ENCODE assay signal across 12 cellular contexts in the genomic region with DNA sequence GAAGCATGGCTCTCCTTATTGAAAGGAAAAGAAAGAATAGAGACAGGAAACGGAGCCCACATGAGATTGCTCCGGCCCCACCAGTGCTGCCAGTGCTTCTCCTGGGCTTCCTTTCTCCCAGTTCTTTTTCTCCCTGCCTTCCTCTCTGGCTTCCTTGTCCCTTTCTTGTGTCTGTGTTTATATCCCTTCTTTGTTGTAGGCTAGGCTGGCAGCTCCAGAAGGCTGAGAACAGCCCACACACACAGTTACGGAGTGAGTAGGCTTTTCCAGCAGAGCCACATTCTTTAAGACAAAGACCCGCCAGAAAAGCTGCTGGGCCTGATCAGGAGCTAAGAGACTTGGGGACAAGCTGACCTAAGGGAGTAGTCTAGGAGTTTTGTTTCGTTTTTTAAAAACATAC. TPM values are rescaled to one million over a fixed set of nuclear protein-coding genes. Genes with fewer than 3 reads are reported as not detected.
DNase-seq lines count a peak whose midpoint lies in the region; ATAC-seq and TF ChIP-seq lines count a peak whose summit lies in the region.
"Had no signal": no experiment of that assay in that cellular context is flagged by ENCODE, and none has a peak within 500 bp of the region (broad histone marks: within the 10 kb centered on the region; RNA-seq: fewer than 3 reads in every experiment).

No MANE protein-coding gene starts in this region.

- CTCF ChIA-PET in mammary epithelial cell (lab: Charles Lee; ENCODE audit: low non-redundant PET) = no interaction called here

- DNase-seq in Ammon's horn (ENCODE audit: low spot score) (peak; percentile 76), mammary epithelial cell (no peak), hypothalamus (lab: John Stamatoyannopoulos, UW) (peak in 26 of 51 donors; percentile 15 to 69 (median 52)), posterior cingulate gyrus (peak in 7 of 10 donors; percentile 33 to 89 (median 51)), GDM1 (lab: John Stamatoyannopoulos, UW) (no peak)
- DNase-seq in stimulated activated naive B cell treated with anti-CD40 and anti-IgM and Interleukin-4, amounts not matched to agents 10 μg/mL and 1 μg/mL and 100 μg/mL, for 72 hours = no peak
- DNase-seq in effector memory CD8-positive, alpha-beta T cell = no peak
- DNase-seq: activated naive CD4-positive, alpha-beta T cell; MM.1S had no signal

- H3K27ac Mint-ChIP-seq in stimulated activated naive B cell treated with anti-CD40 and anti-IgM and Interleukin-4, amounts not matched to agents 10 μg/mL and 1 μg/mL and 100 μg/mL, for 72 hours = no peak overlapping the region
- H3K27ac Mint-ChIP-seq in effector memory CD8-positive, alpha-beta T cell = peak overlapping the region in 1 of 2 donors; percentile 28

- ATAC-seq in stimulated activated naive B cell treated with anti-CD40 and anti-IgM and Interleukin-4, amounts not matched to agents 10 μg/mL and 1 μg/mL and 100 μg/mL, for 72 hours (replicated peaks) = no peak
- no peak for ATAC-seq in effector memory CD8-positive, alpha-beta T cell (replicated peaks)
- no peak for ATAC-seq in GM18867 (IDR thresholded peaks at IDR 0.05; ENCODE audit: unreplicated experiment)

- peaks cover 10% of the 10 kb centered on the region for H3K36me3 ChIP-seq in mammary epithelial cell (ENCODE audit: insufficient read depth, low read length)

- dilution Hi-C loops in mammary epithelial cell (cut with HindIII; ENCODE audit: low sequenced_read_pairs) = no loop called here

- no peak overlapping the region for H3K4me2 ChIP-seq in mammary epithelial cell (ENCODE audit: insufficient read depth, low read depth, low read length)

- H3K36me3 Mint-ChIP-seq in stimulated activated naive B cell treated with anti-CD40 and anti-IgM and Interleukin-4, amounts not matched to agents 10 μg/mL and 1 μg/mL and 100 μg/mL, for 72 hours = peaks cover 40 to 52% of the 10 kb centered on the region in 2 donors
- peaks cover 34% of the 10 kb centered on the region for H3K36me3 Mint-ChIP-seq in effector memory CD8-positive, alpha-beta T cell (ENCODE audit: insufficient read depth)

- WGBS in mammary epithelial cell (ENCODE audit: low coverage, missing lambda C conversion rate) = 36% methylated on average over 5 of the region's 5 CpGs

- H3K4me1 Mint-ChIP-seq in stimulated activated naive B cell treated with anti-CD40 and anti-IgM and Interleukin-4, amounts not matched to agents 10 μg/mL and 1 μg/mL and 100 μg/mL, for 72 hours = peaks cover 0 to 12% of the 10 kb centered on the region in 2 donors
- no peaks in the 10 kb centered on the region for H3K4me1 Mint-ChIP-seq in effector memory CD8-positive, alpha-beta T cell (ENCODE audit: low read depth in 2 of 2)

- H3K27me3 ChIP-seq in mammary epithelial cell (ENCODE audit: insufficient read depth, low read length) = no peaks in the 10 kb centered on the region

- no peak overlapping the region for H2AFZ ChIP-seq in mammary epithelial cell (ENCODE audit: low read depth, low read length)

- TF ChIP-seq CTCF in mammary epithelial cell (conservative IDR thresholded peaks at IDR 0.05 in 1 of 2, IDR thresholded peaks at IDR 0.05 in 1 of 2; ENCODE audit: extremely low read depth in 1 of 2, insufficient read depth in 1 of 2, low read depth in 1 of 2, low read length in 2 of 2) = no peak

- no TSS peak for BruUV-seq in mammary epithelial cell (replicated peaks; lab: Mats Ljungman, UMichigan)

- H3K9ac ChIP-seq in mammary epithelial cell (ENCODE audit: insufficient read depth, low read length) = no peak overlapping the region

- H3K79me2 ChIP-seq in mammary epithelial cell (ENCODE audit: insufficient read depth, low read length) = no peaks in the 10 kb centered on the region

- peaks cover 6% of the 10 kb centered on the region for H3K4me1 ChIP-seq in mammary epithelial cell (ENCODE audit: insufficient read depth, low read length)

- intact Hi-C loops in mammary epithelial cell (cut with micrococcal nuclease) (no loop called here), posterior cingulate gyrus (cut with DNase I) (no loop called here)

- H4K20me1 ChIP-seq in mammary epithelial cell (ENCODE audit: insufficient read depth, low read length) = no peaks in the 10 kb centered on the region

- H3K9me3 Mint-ChIP-seq in stimulated activated naive B cell treated with anti-CD40 and anti-IgM and Interleukin-4, amounts not matched to agents 10 μg/mL and 1 μg/mL and 100 μg/mL, for 72 hours = no peaks in the 10 kb centered on the region
- H3K9me3 Mint-ChIP-seq in effector memory CD8-positive, alpha-beta T cell = no peaks in the 10 kb centered on the region

- no peak overlapping the region for H3K4me3 Mint-ChIP-seq in stimulated activated naive B cell treated with anti-CD40 and anti-IgM and Interleukin-4, amounts not matched to agents 10 μg/mL and 1 μg/mL and 100 μg/mL, for 72 hours
- H3K4me3 Mint-ChIP-seq in effector memory CD8-positive, alpha-beta T cell = no peak overlapping the region

- in situ Hi-C loops in mammary epithelial cell (cut with MboI; ENCODE audit: low sequenced_read_pairs in 2 of 2) = no loop called here

- no peak overlapping the region for H3K4me3 ChIP-seq in mammary epithelial cell (replicated peaks in 1 of 3; ENCODE audit: insufficient read depth in 1 of 3, low read depth in 2 of 3, low read length in 3 of 3)

- peak overlapping the region; percentile 24 for H3K27ac ChIP-seq in mammary epithelial cell (ENCODE audit: insufficient read depth, low read depth, low read length)

- H3K9me3 ChIP-seq in mammary epithelial cell (replicated peaks; ENCODE audit: insufficient read depth, low read length) = no peaks in the 10 kb centered on the region

- no peaks in the 10 kb centered on the region for H3K27me3 Mint-ChIP-seq in stimulated activated naive B cell treated with anti-CD40 and anti-IgM and Interleukin-4, amounts not matched to agents 10 μg/mL and 1 μg/mL and 100 μg/mL, for 72 hours
- H3K27me3 Mint-ChIP-seq in effector memory CD8-positive, alpha-beta T cell = no peaks in the 10 kb centered on the region

RNA-seq across cellular contexts. Expression of a gene that starts 13.0 kb away (rescaled TPM):
- total RNA-seq in mammary epithelial cell = 10 to 100 TPM; 11.6 to 30.2 TPM
- 9.9 TPM for polyA plus RNA-seq in mammary epithelial cell
- 14.5 TPM for polyA minus RNA-seq in mammary epithelial cell

RNA-seq across cellular contexts. Expression of a gene that starts 30.6 kb away (rescaled TPM):
- not detected for total RNA-seq in mammary epithelial cell
- not detected for polyA plus RNA-seq in mammary epithelial cell
- polyA minus RNA-seq in mammary epithelial cell = not detected
- total RNA-seq: fibroblast of villous mesenchyme had no signal
- polyA plus RNA-seq: AG04450 had no signal

Comparison
In these comparisons a context has a peak if more than half of its experiments do, and no peak if none do; other contexts are left out.
1. DNase-seq: peak in Ammon's horn (single experiment), hypothalamus (26 of 51) and posterior cingulate gyrus (7 of 10); none in mammary epithelial cell (single experiment), stimulated activated naive B cell treated with anti-CD40 and anti-IgM and Interleukin-4, amounts not matched to agents 10 μg/mL and 1 μg/mL and 100 μg/mL, for 72 hours (single experiment), effector memory CD8-positive, alpha-beta T cell (0 of 3) and GDM1 (single experiment).